In the genomic region with DNA sequence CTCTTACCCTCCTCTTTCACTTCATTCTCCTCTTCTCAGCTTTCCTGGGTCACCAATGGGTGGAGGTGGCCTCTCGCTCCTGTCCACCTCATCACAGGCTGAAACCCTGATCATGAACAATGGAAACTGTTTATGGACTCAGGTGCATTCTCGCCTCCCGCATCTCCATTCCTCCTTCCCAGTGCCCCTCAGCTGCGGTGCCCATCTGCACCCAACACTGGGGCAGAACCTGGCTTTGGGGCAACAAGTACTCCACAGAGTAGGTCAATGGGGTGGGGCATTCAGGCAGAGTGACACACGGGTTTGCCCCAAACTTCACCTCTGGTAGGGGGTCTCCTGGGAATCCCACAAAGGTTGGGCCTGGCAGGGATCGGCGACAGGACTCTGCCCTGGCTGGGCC, we compare ENCODE assay signal across 13 cellular contexts.
"Had no signal": no experiment of that assay in that cellular context is flagged by ENCODE, and none has a peak within 500 bp of the region (broad histone marks: within the 10 kb centered on the region; RNA-seq: fewer than 3 reads in every experiment).

No MANE protein-coding gene starts in this region.

- H3K4me3 ChIP-seq: cardiac muscle cell, smooth muscle cell, testis had no signal

- H3K27me3 ChIP-seq: cardiac muscle cell, testis had no signal

- H3K36me3 ChIP-seq: cardiac muscle cell had no signal

- DNase-seq: activated naive CD4-positive, alpha-beta T cell treated with anti-CD3 and anti-CD28 coated beads for 36 hours; activated naive CD8-positive, alpha-beta T cell treated with anti-CD3 and anti-CD28 coated beads, Interleukin-2, amount 50 U/mL, for 24 hours; islet precursor cell; naive thymus-derived CD8-positive, alpha-beta T cell; right cardiac atrium; stimulated activated naive CD8-positive, alpha-beta T cell treated with anti-CD3 and anti-CD28 coated beads, Interleukin-15, amount 100 ng/mL, for 72 hours; T-cell; T1000; testis had no signal

- ATAC-seq: activated CD4-positive, CD25-positive, alpha-beta regulatory T cell treated with anti-CD3 and anti-CD28 coated beads, Interleukin-2, amount 50 U/mL, for 24 hours; activated naive CD8-positive, alpha-beta T cell treated with anti-CD3 and anti-CD28 coated beads, Interleukin-2, amount 50 U/mL, for 24 hours; activated T-helper 17 cell treated with anti-CD3 and anti-CD28 coated beads, Interleukin-2, amount 50 U/mL, for 72 hours; naive thymus-derived CD8-positive, alpha-beta T cell; stimulated activated naive CD8-positive, alpha-beta T cell treated with anti-CD3 and anti-CD28 coated beads, Interleukin-15, amount 100 ng/mL, for 72 hours; T-cell had no signal

- H3K27ac ChIP-seq: cardiac muscle cell had no signal

- H3K9me3 ChIP-seq: testis had no signal
